24 cellular contexts compared by ENCODE assay signal in genomic region chr21:46532080-46532479, GRCh38.
DNase-seq lines count a peak whose midpoint lies in the region; ATAC-seq and TF ChIP-seq lines count a peak whose summit lies in the region.
"Had no signal": no experiment of that assay in that cellular context is flagged by ENCODE, and none has a peak within 500 bp of the region (broad histone marks: within the 10 kb centered on the region; RNA-seq: fewer than 3 reads in every experiment).

No MANE protein-coding gene starts in this region.

- H3F3A ChIP-seq in Loucy (ENCODE audit: low read depth) = no peaks in the 10 kb centered on the region; the same call in 1 of the 2 replicates

- POLR2A ChIA-PET in activated CD8-positive, alpha-beta T cell treated with anti-CD3 and anti-CD28 coated beads, Interleukin-2, amount 10 ng/mL, durations not matched to agents 7 days and 5 days (lab: Charles Lee) = interaction anchor here (0.8 kb wide), 1 partner anchor 104 kb away, joined by 5 read pairs; the partner anchor contains the start of gene PRMT2

- H3K9me3 ChIP-seq in Loucy (ENCODE audit: insufficient read depth, low read depth, low read length) (no peaks in the 10 kb centered on the region), BE2C (no peaks in the 10 kb centered on the region)
- H3K9me3 ChIP-seq: body of pancreas, prostate gland, sigmoid colon had no signal

- H3K27ac Mint-ChIP-seq in activated CD8-positive, alpha-beta T cell treated with anti-CD3 and anti-CD28 coated beads, Interleukin-2, amount 10 ng/mL, durations not matched to agents 7 days and 5 days = peak overlapping the region; percentile 85
- peak overlapping the region; percentile 88 for H3K27ac Mint-ChIP-seq in nephron progenitor cell
- H3K27ac Mint-ChIP-seq: activated CD4-positive, alpha-beta memory T cell treated with anti-CD3 and anti-CD28 coated beads, Interleukin-2, amount 10 ng/mL, durations not matched to agents 7 days and 5 days; T-helper 1 cell treated with Interleukin-12 subunit alpha and Interleukin-12 subunit beta and Interleukin-4 antibody, amounts not matched to agents 30 μg/mL and 1 μg/mL, for 36 hours; type B pancreatic cell had no signal

- H3K27me3 ChIP-seq in Loucy (ENCODE audit: insufficient read depth, low read length, poor library complexity, severe bottlenecking) (no peaks in the 10 kb centered on the region), BE2C (no peaks in the 10 kb centered on the region)
- H3K27me3 ChIP-seq: body of pancreas, sigmoid colon had no signal

- peaks cover 20% of the 10 kb centered on the region for H3K4me1 ChIP-seq in Loucy (ENCODE audit: insufficient read depth, low read length, poor library complexity, severe bottlenecking)
- H3K4me1 ChIP-seq in BE2C = no peaks in the 10 kb centered on the region
- H3K4me1 ChIP-seq: body of pancreas, prostate gland, sigmoid colon had no signal

- no peak overlapping the region for H3K9ac ChIP-seq in Loucy (ENCODE audit: low read depth, low read length, poor library complexity, severe bottlenecking)
- H3K9ac ChIP-seq: GM23248 had no signal

- H3K27me3 Mint-ChIP-seq in activated CD8-positive, alpha-beta T cell treated with anti-CD3 and anti-CD28 coated beads, Interleukin-2, amount 10 ng/mL, durations not matched to agents 7 days and 5 days (ENCODE audit: low read depth) = no peaks in the 10 kb centered on the region
- H3K27me3 Mint-ChIP-seq in nephron progenitor cell (ENCODE audit: low read depth, poor library complexity) = peaks cover 10% of the 10 kb centered on the region
- H3K27me3 Mint-ChIP-seq: activated CD4-positive, alpha-beta memory T cell treated with anti-CD3 and anti-CD28 coated beads, Interleukin-2, amount 10 ng/mL, durations not matched to agents 7 days and 5 days; type B pancreatic cell had no signal

- no peak overlapping the region for H3K4me3 Mint-ChIP-seq in activated CD8-positive, alpha-beta T cell treated with anti-CD3 and anti-CD28 coated beads, Interleukin-2, amount 10 ng/mL, durations not matched to agents 7 days and 5 days
- H3K4me3 Mint-ChIP-seq in nephron progenitor cell = no peak overlapping the region
- H3K4me3 Mint-ChIP-seq: activated CD4-positive, alpha-beta memory T cell treated with anti-CD3 and anti-CD28 coated beads, Interleukin-2, amount 10 ng/mL, durations not matched to agents 7 days and 5 days; CD14-positive monocyte; T-helper 1 cell treated with Interleukin-12 subunit alpha and Interleukin-12 subunit beta and Interleukin-4 antibody, amounts not matched to agents 30 μg/mL and 1 μg/mL, for 36 hours; type B pancreatic cell had no signal

- no peaks in the 10 kb centered on the region for H3K79me2 ChIP-seq in Loucy (ENCODE audit: insufficient read depth, low read length)

- peak overlapping the region; percentile 46 for H3K4me2 ChIP-seq in Loucy (ENCODE audit: low read depth, low read length, poor library complexity, severe bottlenecking)

- H4K20me1 ChIP-seq in Loucy (ENCODE audit: insufficient read depth, low read length, poor library complexity, severe bottlenecking) = no peaks in the 10 kb centered on the region

- H3K36me3 ChIP-seq in Loucy (ENCODE audit: insufficient read depth, low read length) (peaks cover 17% of the 10 kb centered on the region; the same call in 1 of the 2 replicates), BE2C (peaks cover 32% of the 10 kb centered on the region)
- H3K36me3 ChIP-seq: prostate gland had no signal

- no peaks in the 10 kb centered on the region for H3K9me2 ChIP-seq in Loucy (replicated peaks; ENCODE audit: low read depth, low read length)

- H3K4me1 Mint-ChIP-seq in activated CD8-positive, alpha-beta T cell treated with anti-CD3 and anti-CD28 coated beads, Interleukin-2, amount 10 ng/mL, durations not matched to agents 7 days and 5 days (ENCODE audit: low read depth) = peaks cover 7% of the 10 kb centered on the region
- no peaks in the 10 kb centered on the region for H3K4me1 Mint-ChIP-seq in nephron progenitor cell
- H3K4me1 Mint-ChIP-seq: CD14-positive monocyte had no signal

- H3K4me3 ChIP-seq in Loucy (ENCODE audit: low read length, poor library complexity, severe bottlenecking) (no peak overlapping the region), BE2C (ENCODE audit: low read depth, low read length) (no peak overlapping the region)
- H3K4me3 ChIP-seq: body of pancreas, GM23248, prostate gland, sigmoid colon had no signal

- peak; percentile 36 for ATAC-seq in activated CD8-positive, alpha-beta T cell treated with anti-CD3 and anti-CD28 coated beads, Interleukin-2, amount 10 ng/mL, durations not matched to agents 7 days and 5 days
- ATAC-seq: body of pancreas had no signal

- H2AFZ ChIP-seq in Loucy (ENCODE audit: low read length) = no peak overlapping the region
- H2AFZ ChIP-seq: GM23248 had no signal

- peaks cover 51% of the 10 kb centered on the region for H3K36me3 Mint-ChIP-seq in activated CD8-positive, alpha-beta T cell treated with anti-CD3 and anti-CD28 coated beads, Interleukin-2, amount 10 ng/mL, durations not matched to agents 7 days and 5 days (ENCODE audit: low read depth)
- peaks cover 56% of the 10 kb centered on the region for H3K36me3 Mint-ChIP-seq in nephron progenitor cell (ENCODE audit: low read depth)

- H3K9me3 Mint-ChIP-seq in activated CD8-positive, alpha-beta T cell treated with anti-CD3 and anti-CD28 coated beads, Interleukin-2, amount 10 ng/mL, durations not matched to agents 7 days and 5 days (ENCODE audit: insufficient read depth) = no peaks in the 10 kb centered on the region
- no peaks in the 10 kb centered on the region for H3K9me3 Mint-ChIP-seq in nephron progenitor cell
- H3K9me3 Mint-ChIP-seq: activated CD4-positive, alpha-beta memory T cell treated with anti-CD3 and anti-CD28 coated beads, Interleukin-2, amount 10 ng/mL, durations not matched to agents 7 days and 5 days; CD14-positive monocyte; T-helper 1 cell treated with Interleukin-12 subunit alpha and Interleukin-12 subunit beta and Interleukin-4 antibody, amounts not matched to agents 30 μg/mL and 1 μg/mL, for 36 hours; type B pancreatic cell had no signal

- peak; percentile 42 for DNase-seq in activated gamma-delta T cell treated with Interleukin-2 at 50 U/mL for 16 hours
- DNase-seq in activated gamma-delta T cell (lab: John Stamatoyannopoulos, UW) = no peak
- peak; percentile 34 for DNase-seq in activated CD8-positive, alpha-beta T cell treated with anti-CD3 and anti-CD28 coated beads, Interleukin-2, amount 10 ng/mL, durations not matched to agents 7 days and 5 days
- no peak for DNase-seq in nephron progenitor cell
- no peak for DNase-seq in BE2C
- no peak for DNase-seq in NCI-H1417 treated with DMSO at 0.1 percent for 48 hours (lab: John Stamatoyannopoulos, UW)
- no peak for DNase-seq in GF-D8 (lab: John Stamatoyannopoulos, UW)
- DNase-seq: activated CD4-positive, alpha-beta memory T cell treated with anti-CD3 and anti-CD28 coated beads, Interleukin-2, amount 10 ng/mL, durations not matched to agents 7 days and 5 days; body of pancreas; DMS53; GDM1; GM23248; head of caudate nucleus; KBM-7; kidney glomerular epithelial cell; MM.1S; NCI-H69; sigmoid colon; WERI-Rb-1 had no signal

- CTCF ChIA-PET in activated CD8-positive, alpha-beta T cell treated with anti-CD3 and anti-CD28 coated beads, Interleukin-2, amount 10 ng/mL, durations not matched to agents 7 days and 5 days (lab: Charles Lee) = interaction anchor here (1.0 to 2.1 kb wide), 14 partner anchors 9 to 108 kb away, joined by 3 to 15 read pairs (median 6); partner anchors contain the start of gene PRMT2

- TF ChIP-seq CTCF in Loucy (conservative IDR thresholded peaks at IDR 0.05; ENCODE audit: low read length) (peak; percentile 42), nephron progenitor cell (IDR thresholded peaks at IDR 0.05) (no peak), BE2C (IDR thresholded peaks at IDR 0.05; ENCODE audit: low read depth, low read length) (no peak)

Comparison
In these comparisons a context has a peak if more than half of its experiments do, and no peak if none do; other contexts are left out.
1. DNase-seq: peak in activated gamma-delta T cell treated with Interleukin-2 at 50 U/mL for 16 hours (single experiment) and activated CD8-positive, alpha-beta T cell treated with anti-CD3 and anti-CD28 coated beads, Interleukin-2, amount 10 ng/mL, durations not matched to agents 7 days and 5 days (single experiment); none in activated gamma-delta T cell (single experiment), nephron progenitor cell (single experiment), BE2C (single experiment), NCI-H1417 treated with DMSO at 0.1 percent for 48 hours (single experiment) and GF-D8 (single experiment).